In the genomic region with DNA sequence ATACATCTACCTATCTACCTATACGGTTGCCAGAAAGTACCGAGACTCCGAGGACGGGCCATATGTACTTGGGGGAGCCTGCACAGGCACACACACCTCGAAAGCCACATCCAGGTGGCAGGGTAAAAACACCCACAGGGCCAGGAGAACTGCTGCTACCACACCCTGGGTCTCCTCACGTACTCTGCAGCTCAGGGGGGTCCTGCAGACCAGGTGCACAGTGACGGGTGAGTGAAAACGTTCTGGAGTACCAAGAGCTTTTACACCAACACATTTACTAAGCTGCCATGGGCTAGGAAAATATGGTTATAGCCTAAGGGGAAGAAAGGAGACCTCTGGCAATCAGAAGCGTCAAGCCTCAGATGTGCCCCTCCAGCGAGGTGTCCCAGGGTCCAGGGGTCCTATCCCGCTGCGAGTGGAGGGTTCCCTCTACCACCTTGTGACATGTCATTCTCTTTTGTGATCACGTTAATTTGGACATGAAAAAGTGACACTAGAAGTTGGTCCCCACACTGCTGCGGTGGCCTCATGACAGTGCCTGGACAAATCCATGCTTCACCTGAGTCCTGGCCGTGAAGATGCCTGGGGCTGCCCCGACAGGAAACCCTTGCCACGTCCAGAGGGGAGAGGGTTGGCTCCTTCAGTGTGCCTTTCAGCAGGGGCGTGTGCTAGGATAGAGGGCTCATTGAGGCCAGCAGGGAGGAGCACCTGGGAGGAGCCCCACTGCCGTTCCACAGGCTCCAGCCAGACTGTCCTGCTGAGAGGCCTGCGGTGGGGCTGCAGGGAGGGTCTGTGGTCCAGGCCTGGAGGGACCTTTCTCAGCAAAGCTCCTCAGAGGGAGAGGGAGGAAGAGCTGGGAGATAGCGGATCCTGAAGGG, we compare ENCODE assay signal across 1 cellular context.
TF ChIP-seq lines count a peak whose summit lies in the region.

No MANE protein-coding gene starts in this region.

TF ChIP-seq in IMR-90, 13 proteins besides CTCF, POLR2A, EP300 and RAD21 (continued from another document):
- TF ChIP-seq CHD1 (IDR thresholded peaks at IDR 0.05; ENCODE audit: low read depth, low read length) (no peak), RCOR1 (IDR thresholded peaks at IDR 0.05; ENCODE audit: insufficient replicate concordance, low read length) (no peak)
